Comparison of ENCODE assay signal across 8 cellular contexts in the genomic region with DNA sequence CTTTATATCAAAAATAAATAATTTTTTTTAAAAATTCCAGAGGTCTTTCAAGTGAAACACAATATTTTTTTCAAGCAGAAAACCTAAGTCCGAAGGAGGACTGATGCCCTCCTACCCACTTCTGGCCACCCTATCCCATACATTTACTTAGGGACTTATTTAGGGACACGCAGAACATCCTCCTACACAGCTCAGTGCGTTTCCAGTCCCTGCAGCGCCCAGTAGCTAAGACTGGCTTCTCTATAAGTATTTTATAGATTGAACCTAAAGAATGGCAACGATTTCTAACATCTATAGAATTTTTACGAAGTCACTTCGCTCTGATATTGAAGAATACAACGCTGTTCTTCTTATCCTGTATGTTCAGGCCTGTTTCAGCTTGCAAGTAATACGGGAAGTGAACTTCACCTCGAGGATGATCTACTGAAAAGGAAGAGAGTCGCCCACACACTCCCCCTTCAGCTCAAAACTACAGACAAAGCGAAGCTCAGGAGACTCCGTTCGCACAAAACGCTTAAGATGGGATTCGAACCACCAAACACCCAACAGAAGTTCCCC. TPM values are rescaled to one million over a fixed set of nuclear protein-coding genes. Genes with fewer than 3 reads are reported as not detected.
DNase-seq lines count a peak whose midpoint lies in the region; ATAC-seq and TF ChIP-seq lines count a peak whose summit lies in the region.

No MANE protein-coding gene starts in this region.

- H4K20me1 ChIP-seq in BLaER1 treated with 17β-estradiol and CSF1 and Interleukin-3, amounts not matched to agents 10 nM and 100 nM, result peaks cover 0 to 37% (median 20%) of the 10 kb centered on the region in 11 experiments; a peak in 17 of 22 replicates
- no peaks in the 10 kb centered on the region for H4K20me1 ChIP-seq in KMS-11 (ENCODE audit: insufficient read depth)

- no peaks in the 10 kb centered on the region for H3K9me3 Mint-ChIP-seq in central memory CD8-positive, alpha-beta T cell
- no peaks in the 10 kb centered on the region for H3K9me3 Mint-ChIP-seq in naive thymus-derived CD8-positive, alpha-beta T cell

- H2AFZ ChIP-seq in KMS-11 (ENCODE audit: low read depth), result peak overlapping the region; percentile 83

- H3K27me3 Mint-ChIP-seq in central memory CD8-positive, alpha-beta T cell, result no peaks in the 10 kb centered on the region
- H3K27me3 Mint-ChIP-seq in naive thymus-derived CD8-positive, alpha-beta T cell, result no peaks in the 10 kb centered on the region

- H3K27ac Mint-ChIP-seq in central memory CD8-positive, alpha-beta T cell (ENCODE audit: low read depth), result peak overlapping the region; percentile 84
- H3K27ac Mint-ChIP-seq in naive thymus-derived CD8-positive, alpha-beta T cell, result peak overlapping the region; percentile 53 to 98 (median 92)

- TF ChIP-seq CTCF in KMS-11 (conservative IDR thresholded peaks at IDR 0.05; ENCODE audit: low read depth, low read length), result no peak

- H3K4me2 ChIP-seq in BLaER1 treated with 17β-estradiol and CSF1 and Interleukin-3, amounts not matched to agents 10 nM and 100 nM, result peak overlapping the region; percentile 64 to 89 (median 77)
- peak overlapping the region; percentile 68 for H3K4me2 ChIP-seq in KMS-11

- H3K4me3 ChIP-seq in BLaER1 treated with 17β-estradiol and CSF1 and Interleukin-3, amounts not matched to agents 10 nM and 100 nM, result peak overlapping the region; percentile 71 to 99 (median 86)
- H3K4me3 ChIP-seq in KMS-11 (IDR thresholded peaks at IDR 0.05; ENCODE audit: insufficient read depth, low read depth, low read length), result no peak overlapping the region

- H3K4me1 Mint-ChIP-seq in central memory CD8-positive, alpha-beta T cell, result peaks cover 20% of the 10 kb centered on the region
- peaks cover 22 to 35% (median 27%) of the 10 kb centered on the region in 4 donors for H3K4me1 Mint-ChIP-seq in naive thymus-derived CD8-positive, alpha-beta T cell

- POLR2A ChIA-PET in naive thymus-derived CD8-positive, alpha-beta T cell (lab: Charles Lee), result interaction anchor here (0.7 to 1.7 kb wide), 4 partner anchors 31 to 1868 kb away, joined by 4 to 7 read pairs (median 5); partner anchors contain the start of genes CCDC117 and XBP1

- peaks cover 19% of the 10 kb centered on the region; the same call in 1 of the 2 replicates for H3K79me2 ChIP-seq in KMS-11 (ENCODE audit: insufficient read depth, low read depth)

- H3K27ac ChIP-seq in BLaER1 treated with 17β-estradiol and CSF1 and Interleukin-3, amounts not matched to agents 10 nM and 100 nM, result peak overlapping the region in 9 of 11 experiments; percentile 69 to 96 (median 93); a peak in 18 of 22 replicates
- H3K27ac ChIP-seq in KMS-11, result peak overlapping the region; percentile 44; the same call in 1 of the 2 replicates

- peak overlapping the region; percentile 78 for H3K4me3 Mint-ChIP-seq in central memory CD8-positive, alpha-beta T cell
- peak overlapping the region; percentile 79 to 99 (median 91) for H3K4me3 Mint-ChIP-seq in naive thymus-derived CD8-positive, alpha-beta T cell

- no peaks in the 10 kb centered on the region for H3K9me3 ChIP-seq in BLaER1 treated with 17β-estradiol and CSF1 and Interleukin-3, amounts not matched to agents 10 nM and 100 nM (replicated peaks in 1 of 11)

- H3K4me1 ChIP-seq in BLaER1 treated with 17β-estradiol and CSF1 and Interleukin-3, amounts not matched to agents 10 nM and 100 nM, result peaks cover 25 to 50% (median 41%) of the 10 kb centered on the region in 10 experiments
- peaks cover 32% of the 10 kb centered on the region for H3K4me1 ChIP-seq in KMS-11 (ENCODE audit: low read depth, poor library complexity, severe bottlenecking)

- peak overlapping the region; percentile 17 to 96 (median 91); a peak in 20 of 22 replicates for H3K9ac ChIP-seq in BLaER1 treated with 17β-estradiol and CSF1 and Interleukin-3, amounts not matched to agents 10 nM and 100 nM
- H3K9ac ChIP-seq in KMS-11, result peak overlapping the region; percentile 44; the same call in 1 of the 2 replicates

- H3K36me3 ChIP-seq in BLaER1 treated with 17β-estradiol and CSF1 and Interleukin-3, amounts not matched to agents 10 nM and 100 nM, result peaks cover 32 to 67% (median 47%) of the 10 kb centered on the region in 11 experiments
- peaks cover 4% of the 10 kb centered on the region; the same call in 1 of the 2 replicates for H3K36me3 ChIP-seq in KMS-11 (ENCODE audit: insufficient read depth)

- no peak for ATAC-seq in central memory CD8-positive, alpha-beta T cell (replicated peaks; ENCODE audit: extremely low read depth, poor library complexity, severe bottlenecking)
- no peak for ATAC-seq in naive thymus-derived CD8-positive, alpha-beta T cell
- no peak for ATAC-seq in GM19023 (IDR thresholded peaks at IDR 0.05; ENCODE audit: unreplicated experiment)

- H3K36me3 Mint-ChIP-seq in central memory CD8-positive, alpha-beta T cell (ENCODE audit: insufficient read depth), result peaks cover 29% of the 10 kb centered on the region
- H3K36me3 Mint-ChIP-seq in naive thymus-derived CD8-positive, alpha-beta T cell, result peaks cover 0 to 25% (median 11%) of the 10 kb centered on the region in 3 donors

- no peaks in the 10 kb centered on the region for H3K27me3 ChIP-seq in BLaER1 treated with 17β-estradiol and CSF1 and Interleukin-3, amounts not matched to agents 10 nM and 100 nM
- H3K27me3 ChIP-seq in KMS-11 (ENCODE audit: insufficient read depth, low read depth), result no peaks in the 10 kb centered on the region

- no peak for DNase-seq in central memory CD8-positive, alpha-beta T cell (ENCODE audit: low spot score in 2 of 2)
- no peak for DNase-seq in naive thymus-derived CD8-positive, alpha-beta T cell
- no peak for DNase-seq in MV-4-11 (lab: John Stamatoyannopoulos, UW)
- no peak for DNase-seq in nucleus accumbens (lab: John Stamatoyannopoulos, UW)
- no peak for DNase-seq in glomerular visceral epithelial cell (ENCODE audit: extremely low spot score)

RNA-seq across cellular contexts. Expression of gene CHEK2, which starts 0.3 kb away (rescaled TPM):
- total RNA-seq in naive thymus-derived CD8-positive, alpha-beta T cell, result 1 to 10 TPM; 6.9 to 7.7 TPM
- polyA plus RNA-seq in naive thymus-derived CD8-positive, alpha-beta T cell, result 10 to 100 TPM in 1 of 3 donors, 1 to 10 TPM in 2; 6.7 to 10.1 (median 7.9) TPM

RNA-seq across cellular contexts. Expression of gene HSCB, which starts 0.6 kb away (rescaled TPM):
- 10 to 100 TPM; 11.7 to 12.1 TPM for total RNA-seq in naive thymus-derived CD8-positive, alpha-beta T cell
- polyA plus RNA-seq in naive thymus-derived CD8-positive, alpha-beta T cell, result 10 to 100 TPM in 2 of 3 donors, 1 to 10 TPM in 1; 9.1 to 11.5 (median 11.5) TPM

RNA-seq across cellular contexts. Expression of gene CCDC117, which starts 31.2 kb away (rescaled TPM):
- total RNA-seq in naive thymus-derived CD8-positive, alpha-beta T cell, result 10 to 100 TPM; 16.6 to 17.6 TPM
- polyA plus RNA-seq in naive thymus-derived CD8-positive, alpha-beta T cell, result 10 to 100 TPM in 1 of 3 donors, 1 to 10 TPM in 2; 7.2 to 11.1 (median 7.7) TPM

RNA-seq across cellular contexts. Expression of gene XBP1, which starts 59.1 kb away (rescaled TPM):
- 10 to 100 TPM; 55.1 to 56.0 TPM for total RNA-seq in naive thymus-derived CD8-positive, alpha-beta T cell
- 100 to 1,000 TPM; 150 to 238 (median 176) TPM for polyA plus RNA-seq in naive thymus-derived CD8-positive, alpha-beta T cell
